In the genomic region with DNA sequence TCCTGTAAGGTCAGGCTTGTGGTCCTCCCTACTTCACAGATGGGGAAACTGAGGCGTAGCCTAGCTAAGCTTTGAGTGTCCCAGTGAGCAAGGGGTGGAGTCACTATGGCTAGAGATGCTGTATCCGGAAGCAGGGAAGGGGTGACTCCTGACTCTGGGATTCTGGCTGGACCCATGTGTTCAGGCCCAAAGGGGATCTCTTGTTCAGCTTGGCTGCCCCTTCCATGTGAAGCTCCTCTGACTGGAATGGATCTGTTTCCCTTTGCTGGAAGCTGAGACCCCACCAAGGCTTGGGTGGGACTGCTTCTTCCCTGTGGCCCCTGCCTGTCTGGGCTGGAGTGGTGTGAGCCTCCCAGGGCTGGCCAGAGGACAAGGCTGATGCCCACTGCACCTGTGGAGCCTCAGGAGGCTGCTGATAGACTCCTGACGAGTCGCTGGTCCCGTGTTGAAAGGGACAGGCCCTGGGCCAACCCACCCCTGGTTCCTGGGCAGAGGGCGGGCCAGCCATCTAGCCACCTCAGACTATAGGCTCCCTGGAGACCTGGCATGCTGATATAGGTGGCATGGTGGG, we compare ENCODE assay signal across 9 cellular contexts. TPM values are rescaled to one million over a fixed set of nuclear protein-coding genes. Genes with fewer than 3 reads are reported as not detected.
DNase-seq lines count a peak whose midpoint lies in the region; ATAC-seq, FAIRE-seq and TF ChIP-seq lines count a peak whose summit lies in the region.
"Had no signal": no experiment of that assay in that cellular context is flagged by ENCODE, and none has a peak within 500 bp of the region (broad histone marks: within the 10 kb centered on the region; RNA-seq: fewer than 3 reads in every experiment).

No MANE protein-coding gene starts in this region.

- TF ChIP-seq CTCF in VCaP (conservative IDR thresholded peaks at IDR 0.05) (no peak), foreskin keratinocyte (conservative IDR thresholded peaks at IDR 0.05) (no peak), retinal pigment epithelial cell (conservative IDR thresholded peaks at IDR 0.05; ENCODE audit: low read depth, low read length) (no peak)

- no peaks in the 10 kb centered on the region for H3K27me3 ChIP-seq in foreskin keratinocyte

- no peak for ATAC-seq in foreskin keratinocyte
- no peak for ATAC-seq in HG03045 (IDR thresholded peaks at IDR 0.05; ENCODE audit: unreplicated experiment)
- no peak for ATAC-seq in GM18502 (IDR thresholded peaks at IDR 0.05; ENCODE audit: poor library complexity, unreplicated experiment)

- FAIRE-seq in GM18507 (lab: Jason Lieb, UNC): peak; percentile 66

- H3K4me1 ChIP-seq in foreskin keratinocyte: peaks cover 3% of the 10 kb centered on the region

- DNase-seq in GM18507 (ENCODE audit: extremely low spot score, insufficient read length, low read depth) (no peak), foreskin keratinocyte (no peak), retinal pigment epithelial cell (ENCODE audit: low read depth) (no peak), NCI-H446 (lab: John Stamatoyannopoulos, UW) (no peak)
- DNase-seq in activated CD4-positive, CD25-positive, alpha-beta regulatory T cell (lab: John Stamatoyannopoulos, UW): no peak
- DNase-seq: foreskin melanocyte had no signal

- peak overlapping the region; percentile 96 for H3K27ac ChIP-seq in VCaP
- peak overlapping the region; percentile 60 for H3K27ac ChIP-seq in foreskin keratinocyte

- peak overlapping the region; percentile 73 for H3K4me3 ChIP-seq in retinal pigment epithelial cell (ENCODE audit: low read length)

RNA-seq across cellular contexts. Expression of a gene that starts 1.0 kb away (rescaled TPM):
- 115 and 118 TPM in 2 replicates for total RNA-seq in foreskin keratinocyte
- polyA plus RNA-seq in foreskin keratinocyte: 104 and 110 TPM in 2 replicates

RNA-seq across cellular contexts. Expression of a gene that starts 6.4 kb away (rescaled TPM):
- total RNA-seq in foreskin keratinocyte: 5.7 and 6.2 TPM in 2 replicates
- polyA plus RNA-seq in foreskin keratinocyte: 5.9 and 7.3 TPM in 2 replicates

RNA-seq across cellular contexts. Expression of a gene that starts 48.7 kb away (rescaled TPM):
- total RNA-seq in foreskin keratinocyte: 20.5 and 24.5 TPM in 2 replicates
- polyA plus RNA-seq in foreskin keratinocyte: 23.5 and 26.5 TPM in 2 replicates

RNA-seq across cellular contexts. Expression of a gene that starts 50.4 kb away (rescaled TPM):
- 5.0 and 5.4 TPM in 2 replicates for total RNA-seq in foreskin keratinocyte
- 3.8 and 4.0 TPM in 2 replicates for polyA plus RNA-seq in foreskin keratinocyte

RNA-seq across cellular contexts. Expression of a gene that starts 56.7 kb away (rescaled TPM):
- total RNA-seq in foreskin keratinocyte: 0.03 and 0.04 TPM in 2 replicates
- polyA plus RNA-seq in foreskin keratinocyte: 0.02 TPM in 2 replicates
